Comparison of ENCODE assay signal across 1 cellular context in genomic region chr3:2921903-2922302, GRCh38.
TF ChIP-seq lines count a peak whose summit lies in the region.

No MANE protein-coding gene starts in this region.

TF ChIP-seq in K562, 482 proteins besides CTCF, POLR2A, EP300 and RAD21 (continued from another document):
- TF ChIP-seq ZBTB11 (CRISPR knock-in tag; IDR thresholded peaks at IDR 0.05) (no peak), NFIX (CRISPR knock-in tag; IDR thresholded peaks at IDR 0.05; ENCODE audit: low read depth) (no peak), ZNF449 (CRISPR knock-in tag; IDR thresholded peaks at IDR 0.05) (no peak)
